8 cellular contexts compared by ENCODE assay signal in the genomic region with DNA sequence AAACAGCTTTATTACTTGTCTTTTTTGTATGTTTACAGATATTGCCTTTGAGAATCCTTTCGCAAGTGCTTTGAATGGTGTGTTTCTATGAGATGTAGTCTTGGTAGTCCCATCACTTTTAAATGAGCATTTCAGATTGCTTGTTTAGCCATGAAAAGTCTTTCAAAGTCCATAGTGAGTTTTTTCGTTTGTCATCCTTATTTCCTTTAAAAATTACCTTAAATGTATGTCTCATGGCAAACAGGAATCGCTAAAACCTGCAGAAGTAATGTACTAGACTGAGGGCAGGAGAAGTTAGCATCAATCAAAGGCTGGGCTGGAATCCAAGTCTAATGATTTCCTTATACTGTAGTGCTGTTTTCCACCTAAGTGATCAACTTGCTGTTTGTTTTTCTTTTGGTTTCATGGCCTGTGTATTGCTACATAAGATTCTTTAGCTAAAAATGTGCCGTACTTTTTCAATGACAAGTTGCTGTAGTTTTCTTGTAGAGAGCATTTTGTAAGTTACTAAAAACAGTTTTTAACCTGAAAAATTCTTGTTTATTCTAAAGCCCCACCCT. TPM values are rescaled to one million over a fixed set of nuclear protein-coding genes. Genes with fewer than 3 reads are reported as not detected.
A peak's percentile ranks its signal among the peaks of the same experiment; 100 is the strongest.
DNase-seq lines count a peak whose midpoint lies in the region; ATAC-seq, FAIRE-seq and TF ChIP-seq lines count a peak whose summit lies in the region.

No MANE protein-coding gene starts in this region.

- in situ Hi-C loops in transverse colon (cut with MboI; ENCODE audit: low pct_ligation_motif_present in 1 of 4, low pct_unique_long_range_greater_than_20kb in 1 of 4, low sequenced_read_pairs in 3 of 4) = no loop called here

- dilution Hi-C loops in keratinocyte (cut with MboI; ENCODE audit: extremely low pct_ligation_motif_present, low sequenced_read_pairs) = no loop called here

- peak overlapping the region; percentile 84 for H3K4me2 ChIP-seq in keratinocyte (ENCODE audit: control insufficient read depth, extremely low read depth, insufficient read depth, low read depth, low read length)

- peaks cover 13% of the 10 kb centered on the region for H3K36me3 Mint-ChIP-seq in CD8-positive, alpha-beta T cell
- H3K36me3 Mint-ChIP-seq in activated T-helper 17 cell treated with anti-CD3 and anti-CD28 coated beads, Interleukin-2, amount 50 U/mL, for 72 hours (ENCODE audit: low read depth) = peaks cover 59% of the 10 kb centered on the region

- H3K4me1 ChIP-seq in CD8-positive, alpha-beta T cell (ENCODE audit: insufficient read depth, low read length) = peaks cover 18% of the 10 kb centered on the region
- H3K4me1 ChIP-seq in keratinocyte (ENCODE audit: control insufficient read depth, extremely low read depth, insufficient read depth, low read length) = peaks cover 10% of the 10 kb centered on the region
- H3K4me1 ChIP-seq in upper lobe of left lung = peaks cover 11 to 24% (median 13%) of the 10 kb centered on the region in 4 donors
- peaks cover 0 to 23% (median 15%) of the 10 kb centered on the region in 4 donors for H3K4me1 ChIP-seq in transverse colon

- no peaks in the 10 kb centered on the region for H3K27me3 ChIP-seq in CD8-positive, alpha-beta T cell (ENCODE audit: insufficient read depth, low read length)
- H3K27me3 ChIP-seq in keratinocyte (ENCODE audit: control insufficient read depth, extremely low read depth, insufficient read depth, low read length) (no peaks in the 10 kb centered on the region), upper lobe of left lung (no peaks in the 10 kb centered on the region), transverse colon (no peaks in the 10 kb centered on the region)

- 26 to 37% methylated on average over 4 of the region's 4 CpGs for WGBS in upper lobe of left lung, 2 donors
- WGBS in transverse colon (ENCODE audit: low coverage in 1 of 2), 2 donors = 15 to 16% methylated on average over 4 of the region's 4 CpGs

- H3K27ac ChIP-seq in CD8-positive, alpha-beta T cell (ENCODE audit: low read depth, low read length) = no peak overlapping the region
- H3K27ac ChIP-seq in keratinocyte (ENCODE audit: control insufficient read depth, insufficient read depth, low read length) = peak overlapping the region; percentile 72
- H3K27ac ChIP-seq in upper lobe of left lung = no peak overlapping the region
- no peak overlapping the region for H3K27ac ChIP-seq in transverse colon

- ATAC-seq in CD8-positive, alpha-beta T cell = no peak
- no peak for ATAC-seq in activated T-helper 17 cell treated with anti-CD3 and anti-CD28 coated beads, Interleukin-2, amount 50 U/mL, for 72 hours (replicated peaks)
- ATAC-seq in upper lobe of left lung (ENCODE audit: low FRiP score in 2 of 2) (no peak), GM19035 (IDR thresholded peaks at IDR 0.05; ENCODE audit: unreplicated experiment) (no peak)

- H3K27ac Mint-ChIP-seq in CD8-positive, alpha-beta T cell = no peak overlapping the region
- peak overlapping the region; percentile 99 for H3K27ac Mint-ChIP-seq in activated T-helper 17 cell treated with anti-CD3 and anti-CD28 coated beads, Interleukin-2, amount 50 U/mL, for 72 hours

- H3K9me1 ChIP-seq in keratinocyte (ENCODE audit: control insufficient read depth, extremely low read depth, insufficient read depth, low read length) = no peaks in the 10 kb centered on the region

- peaks cover 24% of the 10 kb centered on the region for H3K79me2 ChIP-seq in keratinocyte (ENCODE audit: control insufficient read depth, insufficient read depth, low read length)

- intact Hi-C loops in CD8-positive, alpha-beta T cell (cut with DNase I, micrococcal nuclease) = loop anchor here (2.0 to 10.0 kb wide), 5 partner anchors 182 to 1699 kb away; a partner anchor contains a TSS
- intact Hi-C loops in transverse colon (cut with DNase I; ENCODE audit: low total_unique reads) = no loop called here

- peak overlapping the region; percentile 93 for H3K4me3 Mint-ChIP-seq in CD8-positive, alpha-beta T cell
- peak overlapping the region; percentile 99 for H3K4me3 Mint-ChIP-seq in activated T-helper 17 cell treated with anti-CD3 and anti-CD28 coated beads, Interleukin-2, amount 50 U/mL, for 72 hours

- TF ChIP-seq CTCF in CD8-positive, alpha-beta T cell (IDR thresholded peaks at IDR 0.05) = no peak
- TF ChIP-seq CTCF in HFF-Myc (IDR thresholded peaks at IDR 0.05; ENCODE audit: low read depth, low read length, missing control alignments) (no peak), keratinocyte (optimal IDR thresholded peaks at IDR 0.05 in 1 of 3, IDR thresholded peaks at IDR 0.05 in 1 of 3, conservative IDR thresholded peaks at IDR 0.05 in 1 of 3; ENCODE audit: extremely low read depth in 1 of 3, insufficient read depth in 2 of 3, low read length in 3 of 3) (no peak), upper lobe of left lung (IDR thresholded peaks at IDR 0.05) (no peak), transverse colon (IDR thresholded peaks at IDR 0.05) (no peak)

- POLR2A ChIA-PET in CD8-positive, alpha-beta T cell (lab: Charles Lee) = no interaction called here

- no peaks in the 10 kb centered on the region for H4K20me1 ChIP-seq in keratinocyte (ENCODE audit: control insufficient read depth, extremely low read depth, insufficient read depth, low read length)

- no peak for DNase-seq in CD8-positive, alpha-beta T cell
- DNase-seq in HFF-Myc (ENCODE audit: extremely low read depth, low read depth) = no peak
- DNase-seq in keratinocyte (ENCODE audit: low read depth, low spot score) = no peak
- DNase-seq in upper lobe of left lung = no peak
- no peak for DNase-seq in cerebellar cortex (ENCODE audit: low spot score)
- no peak for DNase-seq in transverse colon

- H3K36me3 ChIP-seq in CD8-positive, alpha-beta T cell (ENCODE audit: insufficient read depth, low read length) = no peaks in the 10 kb centered on the region
- H3K36me3 ChIP-seq in keratinocyte (ENCODE audit: control insufficient read depth in 2 of 2, extremely low read depth in 1 of 2, insufficient read depth in 2 of 2, low read length in 2 of 2) (no peaks in the 10 kb centered on the region), upper lobe of left lung (no peaks in the 10 kb centered on the region), transverse colon (no peaks in the 10 kb centered on the region)

- H3K9ac ChIP-seq in keratinocyte (ENCODE audit: control insufficient read depth, extremely low read depth, insufficient read depth, low read length) = peak overlapping the region; percentile 86

- peaks cover 23% of the 10 kb centered on the region for H3K4me1 Mint-ChIP-seq in CD8-positive, alpha-beta T cell (ENCODE audit: low read depth)
- H3K4me1 Mint-ChIP-seq in activated T-helper 17 cell treated with anti-CD3 and anti-CD28 coated beads, Interleukin-2, amount 50 U/mL, for 72 hours = peaks cover 14% of the 10 kb centered on the region

- no peak for TF ChIP-seq EP300 in upper lobe of left lung (IDR thresholded peaks at IDR 0.05)
- TF ChIP-seq EP300 in transverse colon (IDR thresholded peaks at IDR 0.05; ENCODE audit: low read depth) = no peak

- CTCF ChIA-PET in CD8-positive, alpha-beta T cell (lab: Charles Lee) = no interaction called here

- peak overlapping the region; percentile 95 for H2AFZ ChIP-seq in keratinocyte (ENCODE audit: control insufficient read depth, low read length)

- H3K4me3 ChIP-seq in CD8-positive, alpha-beta T cell (ENCODE audit: low read depth, low read length) = peak overlapping the region; percentile 90
- peak overlapping the region; percentile 73 for H3K4me3 ChIP-seq in HFF-Myc (replicated peaks; ENCODE audit: low read depth, low read length)
- H3K4me3 ChIP-seq in keratinocyte (ENCODE audit: control insufficient read depth in 2 of 3, extremely low read depth in 1 of 3, insufficient read depth in 2 of 3, low read depth in 1 of 3, low read length in 3 of 3) = peak overlapping the region; percentile 67 to 93 (median 82)
- peak overlapping the region in 3 of 4 donors; percentile 77 to 85 (median 83) for H3K4me3 ChIP-seq in upper lobe of left lung
- peak overlapping the region in 2 of 4 donors; percentile 82 to 92 for H3K4me3 ChIP-seq in transverse colon

- TF ChIP-seq POLR2A in upper lobe of left lung (IDR thresholded peaks at IDR 0.05) (no peak), transverse colon (IDR thresholded peaks at IDR 0.05) (no peak)

- FAIRE-seq in keratinocyte (lab: Jason Lieb, UNC) = no peak

- H3K9me3 ChIP-seq in CD8-positive, alpha-beta T cell (ENCODE audit: low read length) = no peaks in the 10 kb centered on the region
- H3K9me3 ChIP-seq in keratinocyte (ENCODE audit: control insufficient read depth, low read depth, low read length) (no peaks in the 10 kb centered on the region), upper lobe of left lung (peaks cover 0 to 4% (median 0%) of the 10 kb centered on the region in 4 donors), transverse colon (no peaks in the 10 kb centered on the region)

- H3K27me3 Mint-ChIP-seq in CD8-positive, alpha-beta T cell (ENCODE audit: low read depth) = no peaks in the 10 kb centered on the region
- no peaks in the 10 kb centered on the region for H3K27me3 Mint-ChIP-seq in activated T-helper 17 cell treated with anti-CD3 and anti-CD28 coated beads, Interleukin-2, amount 50 U/mL, for 72 hours

- H3K9me3 Mint-ChIP-seq in CD8-positive, alpha-beta T cell = no peaks in the 10 kb centered on the region
- no peaks in the 10 kb centered on the region for H3K9me3 Mint-ChIP-seq in activated T-helper 17 cell treated with anti-CD3 and anti-CD28 coated beads, Interleukin-2, amount 50 U/mL, for 72 hours

RNA-seq across cellular contexts. Expression of a gene that starts 1.1 kb away (rescaled TPM):
- total RNA-seq in CD8-positive, alpha-beta T cell = 1 to 10 TPM; 8.7 to 9.1 TPM
- 100 to 1,000 TPM; 160 to 189 TPM for total RNA-seq in activated T-helper 17 cell treated with anti-CD3 and anti-CD28 coated beads, Interleukin-2, amount 50 U/mL, for 72 hours
- 3.9 to 16.8 TPM (median 16.4 TPM) in 3 replicates for polyA plus RNA-seq in keratinocyte
- 1.0 TPM for polyA plus RNA-seq in keratinocyte (2011; ENCODE audit: low read depth)
- 3.4 and 5.4 TPM in 2 replicates for polyA plus RNA-seq in keratinocyte (2011; cell fraction: cytosol; rRNA removed)
- 8.6 and 12.6 TPM in 2 replicates for polyA plus RNA-seq in keratinocyte (2011; cell fraction: nucleus; rRNA removed)
- polyA plus RNA-seq in keratinocyte (2012; ENCODE audit: low replicate concordance) = 1.3 and 8.1 TPM in 2 replicates
- polyA minus RNA-seq in keratinocyte = 3.8 to 20.0 TPM (median 6.8 TPM) in 3 replicates
- polyA minus RNA-seq in keratinocyte (2011; cell fraction: cytosol; rRNA and poly(A)+ RNA removed) = 5.8 TPM
- polyA minus RNA-seq in keratinocyte (2011; cell fraction: nucleus; rRNA and poly(A)+ RNA removed) = 8.8 and 22.7 TPM in 2 replicates
- 1 to 10 TPM; 4.0 to 9.3 (median 5.9) TPM for total RNA-seq in upper lobe of left lung
- 10 to 100 TPM in 1 of 4 donors, 1 to 10 TPM in 3; 1.9 to 15.1 (median 7.1) TPM for total RNA-seq in transverse colon

Comparison
In these comparisons a context has a peak if more than half of its experiments do, and no peak if none do; other contexts are left out.
1. RNA of a gene that starts 1.1 kb away (total RNA-seq): 160 to 189 TPM in activated T-helper 17 cell treated with anti-CD3 and anti-CD28 coated beads, Interleukin-2, amount 50 U/mL, for 72 hours; 8.7 to 9.1 TPM in CD8-positive, alpha-beta T cell, 1.9 to 15.1 TPM in transverse colon and 4.0 to 9.3 TPM in upper lobe of left lung; every median in the first group is over 4 times any median in the second.